Comparison of ENCODE assay signal across 8 cellular contexts in the genomic region with DNA sequence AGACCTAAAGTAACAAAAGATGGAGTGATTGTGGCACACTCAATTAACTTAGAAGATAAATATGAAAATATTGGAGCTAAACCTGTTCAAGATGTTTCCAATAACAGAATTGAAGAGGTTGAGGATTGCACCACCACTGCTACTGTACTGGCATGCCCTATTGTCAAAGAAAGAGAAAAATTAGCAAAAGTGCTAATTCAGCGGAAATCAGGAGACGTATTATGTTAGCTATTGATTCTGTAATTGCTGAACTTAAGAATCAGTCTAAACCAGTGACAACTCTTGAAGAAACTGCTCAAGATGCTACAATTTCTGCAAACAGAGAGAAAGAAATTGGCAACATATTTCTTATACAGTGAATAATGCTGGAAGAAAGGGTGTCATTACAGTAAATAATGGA.
"Had no signal": no experiment of that assay in that cellular context is flagged by ENCODE, and none has a peak within 500 bp of the region (broad histone marks: within the 10 kb centered on the region; RNA-seq: fewer than 3 reads in every experiment).

No MANE protein-coding gene starts in this region.

- DNase-seq: H7, HFFc6, Kasumi-1, KG1 had no signal

- H3K27ac ChIP-seq: HL-60 had no signal

- H3K4me2 ChIP-seq: GM23338 had no signal

- H2AFZ ChIP-seq: GM23338 had no signal

- H3K36me3 ChIP-seq: HAP-1 had no signal

- ATAC-seq: GM23338, HCT116 had no signal

- H3K4me3 ChIP-seq: GM23338, HAP-1 had no signal

- H3K9me3 ChIP-seq: HAP-1 had no signal

- H3K4me1 ChIP-seq: HAP-1 had no signal
